Comparison of ENCODE assay signal across 1 cellular context in the genomic region with DNA sequence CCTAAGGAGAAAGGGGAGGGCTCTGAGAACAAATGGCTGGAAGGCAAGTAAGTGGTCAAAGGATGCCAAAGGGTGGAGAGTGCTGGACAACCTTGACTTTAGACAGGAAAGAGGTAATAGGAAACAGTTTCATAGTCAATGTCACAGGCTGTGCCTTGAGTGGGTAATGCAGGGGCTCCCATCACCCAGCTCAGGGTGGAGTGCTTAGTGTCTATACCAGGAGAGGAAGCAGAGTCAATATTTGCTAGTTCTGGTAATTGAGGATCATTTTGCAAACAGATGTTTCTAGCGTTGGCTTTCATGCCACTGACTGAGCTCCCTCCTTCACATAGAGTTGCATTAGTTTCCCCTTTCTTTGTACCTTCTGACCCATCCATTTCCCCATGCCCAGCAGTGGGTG.
TF ChIP-seq lines count a peak whose summit lies in the region.

No MANE protein-coding gene starts in this region.

TF ChIP-seq in WTC11, 78 proteins besides CTCF, POLR2A, EP300 and RAD21 (continued from another document):
- TF ChIP-seq, protein P1, sequence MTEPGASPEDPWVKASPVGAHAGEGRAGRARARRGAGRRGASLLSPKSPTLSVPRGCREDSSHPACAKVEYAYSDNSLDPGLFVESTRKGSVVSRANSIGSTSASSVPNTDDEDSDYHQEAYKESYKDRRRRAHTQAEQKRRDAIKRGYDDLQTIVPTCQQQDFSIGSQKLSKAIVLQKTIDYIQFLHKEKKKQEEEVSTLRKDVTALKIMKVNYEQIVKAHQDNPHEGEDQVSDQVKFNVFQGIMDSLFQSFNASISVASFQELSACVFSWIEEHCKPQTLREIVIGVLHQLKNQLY (CRISPR knock-in tag; IDR thresholded peaks at IDR 0.05) = no peak
- no peak for TF ChIP-seq CBFB (CRISPR knock-in tag; IDR thresholded peaks at IDR 0.05; ENCODE audit: low read depth)
- TF ChIP-seq, protein P2, sequence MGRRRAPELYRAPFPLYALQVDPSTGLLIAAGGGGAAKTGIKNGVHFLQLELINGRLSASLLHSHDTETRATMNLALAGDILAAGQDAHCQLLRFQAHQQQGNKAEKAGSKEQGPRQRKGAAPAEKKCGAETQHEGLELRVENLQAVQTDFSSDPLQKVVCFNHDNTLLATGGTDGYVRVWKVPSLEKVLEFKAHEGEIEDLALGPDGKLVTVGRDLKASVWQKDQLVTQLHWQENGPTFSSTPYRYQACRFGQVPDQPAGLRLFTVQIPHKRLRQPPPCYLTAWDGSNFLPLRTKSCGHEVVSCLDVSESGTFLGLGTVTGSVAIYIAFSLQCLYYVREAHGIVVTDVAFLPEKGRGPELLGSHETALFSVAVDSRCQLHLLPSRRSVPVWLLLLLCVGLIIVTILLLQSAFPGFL (CRISPR knock-in tag; IDR thresholded peaks at IDR 0.05; ENCODE audit: borderline replicate concordance) = no peak
TF ChIP-seq in WTC11: peak in this region for 0.
